ENCODE assay signal across 1 cellular context in genomic region chr21:42460391-42461184, GRCh38.
TF ChIP-seq lines count a peak whose summit lies in the region.

No MANE protein-coding gene starts in this region.

TF ChIP-seq in GM23338, 12 proteins besides CTCF, POLR2A, EP300 and RAD21 (continued from another document):
- no peak for TF ChIP-seq ZNF462 (CRISPR knock-in tag; IDR thresholded peaks at IDR 0.05)
- no peak for TF ChIP-seq REST (IDR thresholded peaks at IDR 0.05; ENCODE audit: unreplicated experiment)
- TF ChIP-seq ZNF114 (CRISPR knock-in tag; IDR thresholded peaks at IDR 0.05): no peak
- no peak for TF ChIP-seq NANOG (IDR thresholded peaks at IDR 0.05; ENCODE audit: borderline replicate concordance)
- no peak for TF ChIP-seq ETS1 (IDR thresholded peaks at IDR 0.05)
- no peak for TF ChIP-seq POLR2AphosphoS5 (IDR thresholded peaks at IDR 0.05; ENCODE audit: low read depth)
- no peak for TF ChIP-seq ZNF331 (CRISPR knock-in tag; IDR thresholded peaks at IDR 0.05; ENCODE audit: low read depth)
- no peak for TF ChIP-seq EZH2phosphoT487 (IDR thresholded peaks at IDR 0.05; ENCODE audit: unreplicated experiment)
- no peak for TF ChIP-seq JUNB (IDR thresholded peaks at IDR 0.05; ENCODE audit: unreplicated experiment)
- no peak for TF ChIP-seq EZH2 (IDR thresholded peaks at IDR 0.05; ENCODE audit: low read depth, unreplicated experiment)
TF ChIP-seq in GM23338: peak in this region for 0.
